ENCODE assay signal across 9 cellular contexts in the genomic region with DNA sequence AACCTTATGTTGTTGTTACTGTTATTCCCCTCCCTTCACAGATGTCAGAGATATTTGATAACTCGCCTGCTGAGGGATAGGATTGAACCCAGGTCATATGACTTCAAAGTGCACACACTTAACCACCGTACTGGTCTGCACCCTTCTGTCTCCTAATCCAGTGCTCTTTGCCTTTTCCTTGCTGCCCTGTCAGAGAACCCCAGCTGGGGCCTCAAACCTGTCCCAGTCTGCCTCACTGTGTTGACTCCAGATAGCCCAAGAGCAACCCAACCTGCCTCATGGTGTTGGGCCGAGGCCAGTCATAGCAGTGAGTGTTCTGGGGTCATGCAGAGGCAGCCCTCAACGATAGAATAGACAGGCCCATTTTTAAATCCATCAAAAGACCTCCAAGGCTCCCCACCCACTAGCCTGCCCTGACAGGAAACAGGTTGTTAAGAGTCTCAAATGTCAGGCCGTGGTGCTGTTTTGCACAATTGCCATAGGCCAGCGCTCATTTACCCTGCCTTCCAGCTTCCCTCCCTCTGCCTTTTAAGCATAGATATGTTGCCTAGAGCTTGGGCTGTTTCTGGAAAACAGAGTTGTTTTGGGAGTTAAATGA. TPM values are rescaled to one million over a fixed set of nuclear protein-coding genes. Genes with fewer than 3 reads are reported as not detected.
DNase-seq lines count a peak whose midpoint lies in the region; TF ChIP-seq lines count a peak whose summit lies in the region.
"Had no signal": no experiment of that assay in that cellular context is flagged by ENCODE, and none has a peak within 500 bp of the region (broad histone marks: within the 10 kb centered on the region; RNA-seq: fewer than 3 reads in every experiment).

No MANE protein-coding gene starts in this region.

- no peaks in the 10 kb centered on the region for H3K36me3 ChIP-seq in vagina
- H3K36me3 ChIP-seq in WERI-Rb-1: no peaks in the 10 kb centered on the region

- H3K9me3 Mint-ChIP-seq in activated naive CD4-positive, alpha-beta T cell treated with anti-CD3 and anti-CD28 coated beads for 36 hours: no peaks in the 10 kb centered on the region
- no peaks in the 10 kb centered on the region for H3K9me3 Mint-ChIP-seq in activated naive CD8-positive, alpha-beta T cell (ENCODE audit: low read depth)
- H3K9me3 Mint-ChIP-seq: activated B cell treated with CpG ODN at 0.5 μM for 24 hours had no signal

- peaks cover 39% of the 10 kb centered on the region for H3K4me1 Mint-ChIP-seq in activated naive CD4-positive, alpha-beta T cell treated with anti-CD3 and anti-CD28 coated beads for 36 hours (ENCODE audit: low read depth)
- H3K4me1 Mint-ChIP-seq in activated naive CD8-positive, alpha-beta T cell (ENCODE audit: low read depth): peaks cover 49% of the 10 kb centered on the region

- H3K4me1 ChIP-seq in vagina: peaks cover 56% of the 10 kb centered on the region

- H3K27ac Mint-ChIP-seq in activated naive CD4-positive, alpha-beta T cell treated with anti-CD3 and anti-CD28 coated beads for 36 hours: peak overlapping the region; percentile 47
- H3K27ac Mint-ChIP-seq in activated naive CD8-positive, alpha-beta T cell: peak overlapping the region; percentile 94
- H3K27ac Mint-ChIP-seq: activated B cell treated with CpG ODN at 0.5 μM for 24 hours had no signal

- no peak for TF ChIP-seq POLR2A in vagina (IDR thresholded peaks at IDR 0.05)

- no peaks in the 10 kb centered on the region for H3K36me3 Mint-ChIP-seq in activated naive CD4-positive, alpha-beta T cell treated with anti-CD3 and anti-CD28 coated beads for 36 hours (ENCODE audit: low read depth)
- H3K36me3 Mint-ChIP-seq in activated naive CD8-positive, alpha-beta T cell: no peaks in the 10 kb centered on the region

- H3K4me3 ChIP-seq in vagina (no peak overlapping the region), WERI-Rb-1 (ENCODE audit: low read depth, low read length) (no peak overlapping the region)

- intact Hi-C loops in activated naive CD4-positive, alpha-beta T cell treated with anti-CD3 and anti-CD28 coated beads for 36 hours (cut with micrococcal nuclease): loop anchor here (1.0 kb wide), 2 partner anchors 32 to 37 kb away; partner anchors contain the start of gene PDCD4
- intact Hi-C loops in vagina (cut with DNase I): no loop called here

- no peak overlapping the region for H3K4me3 Mint-ChIP-seq in activated naive CD4-positive, alpha-beta T cell treated with anti-CD3 and anti-CD28 coated beads for 36 hours
- H3K4me3 Mint-ChIP-seq in activated naive CD8-positive, alpha-beta T cell: peak overlapping the region; percentile 59
- H3K4me3 Mint-ChIP-seq: activated B cell treated with CpG ODN at 0.5 μM for 24 hours had no signal

- H3K27me3 ChIP-seq in vagina (no peaks in the 10 kb centered on the region), WERI-Rb-1 (ENCODE audit: insufficient read depth, low read depth, severe bottlenecking) (no peaks in the 10 kb centered on the region)

- DNase-seq in activated naive CD4-positive, alpha-beta T cell treated with anti-CD3 and anti-CD28 coated beads for 36 hours: peak; percentile 58
- no peak for DNase-seq in activated naive CD4-positive, alpha-beta T cell treated with Interleukin-2 at 50 U/mL for 16 hours
- peak; percentile 95 for DNase-seq in left kidney (ENCODE audit: low read depth, low spot score)
- DNase-seq in vagina (ENCODE audit: extremely low spot score in 2 of 2): no peak
- DNase-seq in hypothalamus (lab: John Stamatoyannopoulos, UW): no peak
- DNase-seq in activated CD4-positive, CD25-positive, alpha-beta regulatory T cell (lab: John Stamatoyannopoulos, UW): no peak
- DNase-seq in WERI-Rb-1: no peak
- DNase-seq: activated B cell treated with CpG ODN at 0.5 μM for 24 hours had no signal

- TF ChIP-seq CTCF in vagina (IDR thresholded peaks at IDR 0.05) (no peak), WERI-Rb-1 (IDR thresholded peaks at IDR 0.05; ENCODE audit: low read depth, low read length) (no peak)

- H3K9me3 ChIP-seq in vagina: no peaks in the 10 kb centered on the region
- no peaks in the 10 kb centered on the region for H3K9me3 ChIP-seq in WERI-Rb-1 (ENCODE audit: severe bottlenecking)

- CTCF ChIA-PET in activated naive CD4-positive, alpha-beta T cell treated with anti-CD3 and anti-CD28 coated beads for 36 hours (lab: Charles Lee): interaction anchor here (1.0 to 1.1 kb wide), 3 partner anchors 24 to 59 kb away, joined by 3 to 8 read pairs (median 3); no protein-coding TSS in a partner anchor

- H3K27ac ChIP-seq in vagina: peak overlapping the region; percentile 85
- no peak overlapping the region for H3K27ac ChIP-seq in WERI-Rb-1

- no peaks in the 10 kb centered on the region for H3K27me3 Mint-ChIP-seq in activated naive CD4-positive, alpha-beta T cell treated with anti-CD3 and anti-CD28 coated beads for 36 hours (ENCODE audit: low read depth)
- no peaks in the 10 kb centered on the region for H3K27me3 Mint-ChIP-seq in activated naive CD8-positive, alpha-beta T cell
- H3K27me3 Mint-ChIP-seq: activated B cell treated with CpG ODN at 0.5 μM for 24 hours had no signal

RNA-seq across cellular contexts. Expression of gene PDCD4, which starts 37.0 kb away (rescaled TPM):
- 100 to 1,000 TPM; 143 to 146 TPM for total RNA-seq in activated naive CD4-positive, alpha-beta T cell treated with anti-CD3 and anti-CD28 coated beads for 36 hours
- total RNA-seq in vagina: 110 TPM

Comparison
In these comparisons a context has a peak if more than half of its experiments do, and no peak if none do; other contexts are left out.
1. DNase-seq: peak in activated naive CD4-positive, alpha-beta T cell treated with anti-CD3 and anti-CD28 coated beads for 36 hours (single experiment) and left kidney (single experiment); none in activated naive CD4-positive, alpha-beta T cell treated with Interleukin-2 at 50 U/mL for 16 hours (single experiment), vagina (0 of 2), hypothalamus (0 of 51), activated CD4-positive, CD25-positive, alpha-beta regulatory T cell (0 of 4) and WERI-Rb-1 (single experiment).